ENCODE assay signal across 1 cellular context in genomic region chr16:66507731-66508239, GRCh38.
TF ChIP-seq lines count a peak whose summit lies in the region.

No MANE protein-coding gene starts in this region.

TF ChIP-seq in endothelial cell of umbilical vein, 7 proteins besides CTCF, POLR2A, EP300 and RAD21:
- TF ChIP-seq POLR2AphosphoS5 (IDR thresholded peaks at IDR 0.05; ENCODE audit: insufficient read depth, low read depth, low read length) (no peak), JUN (IDR thresholded peaks at IDR 0.05; ENCODE audit: borderline replicate concordance, insufficient read depth, insufficient read length, low read depth) (no peak), MYC (IDR thresholded peaks at IDR 0.05; ENCODE audit: low read depth, low read length) (no peak), GATA2 (IDR thresholded peaks at IDR 0.05; ENCODE audit: insufficient read depth, insufficient read length, low read depth, low read length) (no peak), MAX (IDR thresholded peaks at IDR 0.05; ENCODE audit: insufficient read depth, insufficient read length) (no peak), FOS (IDR thresholded peaks at IDR 0.05; ENCODE audit: borderline replicate concordance, insufficient read depth, low read length) (no peak), EZH2 (IDR thresholded peaks at IDR 0.05; ENCODE audit: borderline replicate concordance, low read depth, low read length, severe bottlenecking) (no peak)
TF ChIP-seq in endothelial cell of umbilical vein: peak in this region for 0.
